21 cellular contexts compared by ENCODE assay signal in genomic region chr17:14451729-14452191, GRCh38.
A peak's percentile ranks its signal among the peaks of the same experiment; 100 is the strongest.
DNase-seq lines count a peak whose midpoint lies in the region; ATAC-seq, FAIRE-seq and TF ChIP-seq lines count a peak whose summit lies in the region.
"Had no signal": no experiment of that assay in that cellular context is flagged by ENCODE, and none has a peak within 500 bp of the region (broad histone marks: within the 10 kb centered on the region; RNA-seq: fewer than 3 reads in every experiment).

No MANE protein-coding gene starts in this region.

- no peak overlapping the region for H2AFZ ChIP-seq in IMR-90 (replicated peaks; ENCODE audit: low read length, poor library complexity)
- H2AFZ ChIP-seq: GM23248 had no signal

- no peak overlapping the region for H2AK9ac ChIP-seq in IMR-90 (replicated peaks; ENCODE audit: low read depth, low read length, poor library complexity)

- H2BK120ac ChIP-seq in IMR-90 (ENCODE audit: low read depth, low read length): no peak overlapping the region

- H3K9ac ChIP-seq in IMR-90 (ENCODE audit: low read depth, low read length) (no peak overlapping the region), liver (ENCODE audit: low read depth in 1 of 2, low read length in 2 of 2) (no peak overlapping the region)
- H3K9ac ChIP-seq: GM23248 had no signal

- H2BK20ac ChIP-seq in IMR-90 (ENCODE audit: low read depth, low read length): no peak overlapping the region

- ATAC-seq in IMR-90 (ENCODE audit: low read depth) (no peak), HG03521 (IDR thresholded peaks at IDR 0.05; ENCODE audit: unreplicated experiment) (no peak), left colon (no peak)
- ATAC-seq: K562 had no signal

- peak; percentile 7 for DNase-seq in IMR-90
- DNase-seq in fibroblast of mammary gland (ENCODE audit: low read depth): peak; percentile 38
- DNase-seq in SW480 (ENCODE audit: low spot score): no peak
- DNase-seq in left colon: no peak
- DNase-seq in frontal cortex (ENCODE audit: low spot score in 2 of 2): no peak
- DNase-seq: CD4-positive, alpha-beta T cell; COR-L47; DMS 273 treated with DMSO at 0.1 percent for 48 hours; DMS79 treated with DMSO at 0.1 percent for 48 hours; GM23248; HCEC 1CT; MG63; NCI-H1417; NCI-H187; NCI-H446 treated with DMSO at 0.1 percent for 48 hours; NCI-H69; NK-92 treated with Interleukin-12 subunit alpha and Interleukin-12 subunit beta, amount 100 ng/mL, for 24 hours had no signal

- H3K36me3 ChIP-seq in IMR-90 (ENCODE audit: control insufficient read depth, insufficient read depth, low read length): no peaks in the 10 kb centered on the region
- H3K36me3 ChIP-seq in liver (ENCODE audit: control insufficient read depth in 4 of 4, insufficient read depth in 3 of 4, low read depth in 1 of 4, low read length in 3 of 4): no peaks in the 10 kb centered on the region
- H3K36me3 ChIP-seq: MG63 had no signal

- in situ Hi-C loops in IMR-90 (cut with MboI; ENCODE audit: low sequenced_read_pairs): no loop called here

- FAIRE-seq in frontal cortex (lab: Jason Lieb, UNC): no peak
- FAIRE-seq: GM12891, K562 had no signal

- H3K4me3 ChIP-seq in IMR-90 (ENCODE audit: insufficient read depth, low read depth, low read length) (no peak overlapping the region), fibroblast of mammary gland (ENCODE audit: control insufficient read depth, low read depth, low read length) (no peak overlapping the region), liver (ENCODE audit: low read depth in 1 of 3, low read length in 3 of 3) (no peak overlapping the region)
- H3K4me3 ChIP-seq: GM23248, K562, MG63 had no signal

- no peaks in the 10 kb centered on the region for H4K20me1 ChIP-seq in IMR-90 (ENCODE audit: insufficient read depth, low read length)

- no peak overlapping the region for H3K14ac ChIP-seq in IMR-90 (replicated peaks; ENCODE audit: low read depth, low read length)

- H3K4ac ChIP-seq in IMR-90 (ENCODE audit: low read depth, low read length): no peak overlapping the region

- H3K18ac ChIP-seq in IMR-90 (ENCODE audit: low read depth, low read length): no peak overlapping the region

- H3K27ac ChIP-seq in IMR-90 (ENCODE audit: insufficient read depth, low read length): no peak overlapping the region
- no peak overlapping the region for H3K27ac ChIP-seq in liver (ENCODE audit: low read depth in 1 of 2, low read length in 2 of 2)
- H3K27ac ChIP-seq: GM23248 had no signal

- H2BK5ac ChIP-seq in IMR-90 (ENCODE audit: low read depth, low read length, poor library complexity, severe bottlenecking): no peak overlapping the region

- no peak overlapping the region for H4K8ac ChIP-seq in IMR-90 (ENCODE audit: low read depth in 2 of 2, low read length in 2 of 2)

- no peak overlapping the region for H3K56ac ChIP-seq in IMR-90 (ENCODE audit: extremely low read depth, insufficient read depth, low read length)

- no TSS peak for BruUV-seq in IMR-90 (replicated peaks; lab: Mats Ljungman, UMichigan)

- CTCF ChIA-PET in IMR-90 (lab: Yijun Ruan, JAX): no interaction called here

- intact Hi-C loops in IMR-90 (cut with micrococcal nuclease) (no loop called here), left colon (cut with DNase I, micrococcal nuclease) (no loop called here)

- TF ChIP-seq POLR2A in IMR-90 (IDR thresholded peaks at IDR 0.05; ENCODE audit: low read depth, low read length): no peak

- no peak overlapping the region for H2AK5ac ChIP-seq in IMR-90 (ENCODE audit: low read depth, low read length)

- TF ChIP-seq CTCF in IMR-90 (conservative IDR thresholded peaks at IDR 0.05; ENCODE audit: low read depth, low read length): no peak
- no peak for TF ChIP-seq CTCF in fibroblast of mammary gland (conservative IDR thresholded peaks at IDR 0.05; ENCODE audit: control insufficient read depth, insufficient read depth, low read depth, low read length)
- TF ChIP-seq CTCF in liver (IDR thresholded peaks at IDR 0.05; ENCODE audit: low read depth, low read length, missing input control): no peak

- H2BK15ac ChIP-seq in IMR-90 (ENCODE audit: low read depth, low read length): no peak overlapping the region

- WGBS in IMR-90 (ENCODE audit: extremely low coverage in 2 of 2, insufficient read length in 1 of 2), 2 experiments: no CpG with 5 or more reads among the region's 11 CpGs
- 61% methylated on average over 11 of the region's 11 CpGs for WGBS in liver

- TF ChIP-seq RAD21 in IMR-90 (IDR thresholded peaks at IDR 0.05; ENCODE audit: low read length): no peak
- TF ChIP-seq RAD21 in liver (IDR thresholded peaks at IDR 0.05): peak; percentile 20 to 33

- H3K4me1 ChIP-seq in IMR-90 (ENCODE audit: control insufficient read depth, insufficient read depth, low read length): peaks cover 8% of the 10 kb centered on the region
- H3K4me1 ChIP-seq in liver (ENCODE audit: control insufficient read depth in 4 of 4, insufficient read depth in 4 of 4, low read length in 3 of 4): no peaks in the 10 kb centered on the region

- H3K9me1 ChIP-seq in IMR-90 (ENCODE audit: insufficient read depth, low read length): peaks cover 6% of the 10 kb centered on the region

- dilution Hi-C loops in IMR-90 (cut with HindIII; ENCODE audit: low sequenced_read_pairs, unreplicated experiment): no loop called here

- no peaks in the 10 kb centered on the region for H3K79me1 ChIP-seq in IMR-90 (ENCODE audit: low read depth in 1 of 2, low read length in 2 of 2)

- no peak overlapping the region for H4K91ac ChIP-seq in IMR-90 (ENCODE audit: insufficient read depth, low read depth, low read length)

- H3K9me3 ChIP-seq in IMR-90 (ENCODE audit: control insufficient read depth, insufficient read depth, low read length) (no peaks in the 10 kb centered on the region), liver (ENCODE audit: control insufficient read depth in 4 of 4, low read length in 3 of 4) (no peaks in the 10 kb centered on the region)
- H3K9me3 ChIP-seq: MG63 had no signal

- H3K23ac ChIP-seq in IMR-90 (ENCODE audit: low read depth, low read length): no peak overlapping the region

- POLR2A ChIA-PET in IMR-90 (lab: Charles Lee; ENCODE audit: unreplicated experiment): no interaction called here

- peaks cover 2% of the 10 kb centered on the region; the same call in 1 of the 2 replicates for H3K27me3 ChIP-seq in IMR-90 (ENCODE audit: control insufficient read depth, insufficient read depth, low read length)
- H3K27me3 ChIP-seq in liver (ENCODE audit: control insufficient read depth in 4 of 4, insufficient read depth in 4 of 4, low read length in 3 of 4): no peaks in the 10 kb centered on the region
- H3K27me3 ChIP-seq: MG63 had no signal

- H3K4me2 ChIP-seq in IMR-90 (ENCODE audit: low read depth, low read length): no peak overlapping the region

- H4K5ac ChIP-seq in IMR-90 (ENCODE audit: low read depth, low read length): no peak overlapping the region

TF ChIP-seq in IMR-90, 13 proteins besides CTCF, POLR2A, EP300 and RAD21:
- no peak for TF ChIP-seq BHLHE40 (IDR thresholded peaks at IDR 0.05; ENCODE audit: low read depth, low read length)
- no peak for TF ChIP-seq ELK1 (IDR thresholded peaks at IDR 0.05; ENCODE audit: borderline replicate concordance, low read depth, low read length)
- TF ChIP-seq SMC3 (IDR thresholded peaks at IDR 0.05; ENCODE audit: low read depth, low read length): no peak
- no peak for TF ChIP-seq FOS (IDR thresholded peaks at IDR 0.05; ENCODE audit: low read depth, low read length)
- no peak for TF ChIP-seq MAFK (IDR thresholded peaks at IDR 0.05; ENCODE audit: low read depth, low read length)
- TF ChIP-seq MXI1 (IDR thresholded peaks at IDR 0.05; ENCODE audit: borderline replicate concordance, low read depth, low read length): no peak
- TF ChIP-seq CEBPB (IDR thresholded peaks at IDR 0.05; ENCODE audit: low read depth, low read length): no peak
- TF ChIP-seq CHD1 (IDR thresholded peaks at IDR 0.05; ENCODE audit: low read depth, low read length): no peak
- no peak for TF ChIP-seq RFX5 (IDR thresholded peaks at IDR 0.05; ENCODE audit: low read depth, low read length)
- TF ChIP-seq RCOR1 (IDR thresholded peaks at IDR 0.05; ENCODE audit: insufficient replicate concordance, low read length): no peak

TF ChIP-seq in liver, 16 proteins besides CTCF, POLR2A, EP300 and RAD21 (continues in another document):
- TF ChIP-seq TAF1 (conservative IDR thresholded peaks at IDR 0.05) (no peak), HNF4A (conservative IDR thresholded peaks at IDR 0.05) (no peak), SP1 (IDR thresholded peaks at IDR 0.05) (no peak), MAX (IDR thresholded peaks at IDR 0.05) (no peak), YY1 (IDR thresholded peaks at IDR 0.05) (peak; percentile 9), HNF4G (IDR thresholded peaks at IDR 0.05) (no peak), RXRA (IDR thresholded peaks at IDR 0.05) (peak in 1 of 2 donors; percentile 57)
- TF ChIP-seq, protein P1, sequence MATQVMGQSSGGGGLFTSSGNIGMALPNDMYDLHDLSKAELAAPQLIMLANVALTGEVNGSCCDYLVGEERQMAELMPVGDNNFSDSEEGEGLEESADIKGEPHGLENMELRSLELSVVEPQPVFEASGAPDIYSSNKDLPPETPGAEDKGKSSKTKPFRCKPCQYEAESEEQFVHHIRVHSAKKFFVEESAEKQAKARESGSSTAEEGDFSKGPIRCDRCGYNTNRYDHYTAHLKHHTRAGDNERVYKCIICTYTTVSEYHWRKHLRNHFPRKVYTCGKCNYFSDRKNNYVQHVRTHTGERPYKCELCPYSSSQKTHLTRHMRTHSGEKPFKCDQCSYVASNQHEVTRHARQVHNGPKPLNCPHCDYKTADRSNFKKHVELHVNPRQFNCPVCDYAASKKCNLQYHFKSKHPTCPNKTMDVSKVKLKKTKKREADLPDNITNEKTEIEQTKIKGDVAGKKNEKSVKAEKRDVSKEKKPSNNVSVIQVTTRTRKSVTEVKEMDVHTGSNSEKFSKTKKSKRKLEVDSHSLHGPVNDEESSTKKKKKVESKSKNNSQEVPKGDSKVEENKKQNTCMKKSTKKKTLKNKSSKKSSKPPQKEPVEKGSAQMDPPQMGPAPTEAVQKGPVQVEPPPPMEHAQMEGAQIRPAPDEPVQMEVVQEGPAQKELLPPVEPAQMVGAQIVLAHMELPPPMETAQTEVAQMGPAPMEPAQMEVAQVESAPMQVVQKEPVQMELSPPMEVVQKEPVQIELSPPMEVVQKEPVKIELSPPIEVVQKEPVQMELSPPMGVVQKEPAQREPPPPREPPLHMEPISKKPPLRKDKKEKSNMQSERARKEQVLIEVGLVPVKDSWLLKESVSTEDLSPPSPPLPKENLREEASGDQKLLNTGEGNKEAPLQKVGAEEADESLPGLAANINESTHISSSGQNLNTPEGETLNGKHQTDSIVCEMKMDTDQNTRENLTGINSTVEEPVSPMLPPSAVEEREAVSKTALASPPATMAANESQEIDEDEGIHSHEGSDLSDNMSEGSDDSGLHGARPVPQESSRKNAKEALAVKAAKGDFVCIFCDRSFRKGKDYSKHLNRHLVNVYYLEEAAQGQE (IDR thresholded peaks at IDR 0.05): peak; percentile 49
- TF ChIP-seq, protein P2, sequence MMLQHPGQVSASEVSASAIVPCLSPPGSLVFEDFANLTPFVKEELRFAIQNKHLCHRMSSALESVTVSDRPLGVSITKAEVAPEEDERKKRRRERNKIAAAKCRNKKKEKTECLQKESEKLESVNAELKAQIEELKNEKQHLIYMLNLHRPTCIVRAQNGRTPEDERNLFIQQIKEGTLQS (IDR thresholded peaks at IDR 0.05): no peak

Comparison
In these comparisons a context has a peak if more than half of its experiments do, and no peak if none do; other contexts are left out.
1. DNase-seq: peak in IMR-90 (single experiment) and fibroblast of mammary gland (single experiment); none in SW480 (single experiment), left colon (0 of 2) and frontal cortex (0 of 2).